Comparison of ENCODE assay signal across 1 cellular context in genomic region chr17:45248132-45248936, GRCh38.
TF ChIP-seq lines count a peak whose summit lies in the region.

No MANE protein-coding gene starts in this region.

TF ChIP-seq in GM12878, 131 proteins besides CTCF, POLR2A, EP300 and RAD21 (continued from another document and continues in another):
- no peak; the same call in 1 of the 2 replicates for TF ChIP-seq ZBTB40 (IDR thresholded peaks at IDR 0.05; ENCODE audit: borderline replicate concordance)
- TF ChIP-seq RBBP5 (conservative IDR thresholded peaks at IDR 0.05), result no peak
- no peak for TF ChIP-seq ZNF24 (IDR thresholded peaks at IDR 0.05)
- 0 out of 2 replicates have a peak, but pooled peaks have one; percentile 68 for TF ChIP-seq CHD1 (IDR thresholded peaks at IDR 0.05; ENCODE audit: low read depth, low read length)
- peak; percentile 8 for TF ChIP-seq SP1 (IDR thresholded peaks at IDR 0.05; ENCODE audit: low read depth, low read length)
- no peak for TF ChIP-seq KAT2A (conservative IDR thresholded peaks at IDR 0.05; ENCODE audit: control insufficient read depth, low read depth, low read length)
- no peak for TF ChIP-seq FOXK2 (IDR thresholded peaks at IDR 0.05)
- TF ChIP-seq NR2F1 (conservative IDR thresholded peaks at IDR 0.05), result 0 out of 2 replicates have a peak, but pooled peaks have one; percentile 10
- TF ChIP-seq BRCA1 (IDR thresholded peaks at IDR 0.05; ENCODE audit: low read depth, low read length), result no peak
- TF ChIP-seq SMC3 (IDR thresholded peaks at IDR 0.05; ENCODE audit: borderline replicate concordance, low read length), result peak; percentile 1; the same call in 1 of the 2 replicates
- no peak for TF ChIP-seq SREBF1 (IDR thresholded peaks at IDR 0.05; ENCODE audit: low read length)
- no peak for TF ChIP-seq IRF5 (IDR thresholded peaks at IDR 0.05; ENCODE audit: borderline replicate concordance)
- TF ChIP-seq NFIC (IDR thresholded peaks at IDR 0.05; ENCODE audit: low read depth, low read length), result no peak
- TF ChIP-seq TCF12 (IDR thresholded peaks at IDR 0.05; ENCODE audit: low read depth, low read length), result no peak
- no peak for TF ChIP-seq KLF5 (IDR thresholded peaks at IDR 0.05; ENCODE audit: partially characterized antibody)
- no peak for TF ChIP-seq CHD4 (IDR thresholded peaks at IDR 0.05)
- no peak for TF ChIP-seq MEF2A (IDR thresholded peaks at IDR 0.05; ENCODE audit: insufficient read depth, low read depth, low read length)
- peak; percentile 58; the same call in 1 of the 2 replicates for TF ChIP-seq CBFB (IDR thresholded peaks at IDR 0.05; ENCODE audit: low read depth)
- no peak for TF ChIP-seq BMI1 (IDR thresholded peaks at IDR 0.05; ENCODE audit: borderline replicate concordance)
- TF ChIP-seq ATF3 (IDR thresholded peaks at IDR 0.05; ENCODE audit: borderline replicate concordance, extremely low read depth, low read depth, low read length), result no peak
- no peak for TF ChIP-seq MEF2B (IDR thresholded peaks at IDR 0.05; ENCODE audit: partially characterized antibody, poor library complexity, severe bottlenecking)
- TF ChIP-seq CBX3 (IDR thresholded peaks at IDR 0.05; ENCODE audit: borderline replicate concordance, low read depth), result no peak
- no peak for TF ChIP-seq IRF4 (IDR thresholded peaks at IDR 0.05; ENCODE audit: low read depth, low read length)
- 0 out of 2 replicates have a peak, but pooled peaks have one; percentile 29 for TF ChIP-seq GABPA (IDR thresholded peaks at IDR 0.05; ENCODE audit: low read depth)
- 0 out of 2 replicates have a peak, but pooled peaks have one; percentile 31 for TF ChIP-seq ZNF687 (IDR thresholded peaks at IDR 0.05)
- no peak for TF ChIP-seq YY1 (IDR thresholded peaks at IDR 0.05; ENCODE audit: low read depth, low read length)
- no peak for TF ChIP-seq CBX5 (IDR thresholded peaks at IDR 0.05; ENCODE audit: low read depth)
- no peak for TF ChIP-seq JUND (IDR thresholded peaks at IDR 0.05; ENCODE audit: low read depth, low read length)
- TF ChIP-seq HDGF (IDR thresholded peaks at IDR 0.05), result no peak
- no peak for TF ChIP-seq BACH1 (IDR thresholded peaks at IDR 0.05; ENCODE audit: borderline replicate concordance)
- TF ChIP-seq ZSCAN29 (IDR thresholded peaks at IDR 0.05), result no peak
- TF ChIP-seq WRNIP1 (IDR thresholded peaks at IDR 0.05; ENCODE audit: borderline replicate concordance, low read depth, low read length), result no peak
- TF ChIP-seq NBN (IDR thresholded peaks at IDR 0.05), result no peak
- no peak for TF ChIP-seq ETV6 (conservative IDR thresholded peaks at IDR 0.05 in 1 of 2, IDR thresholded peaks at IDR 0.05 in 1 of 2; ENCODE audit: borderline replicate concordance in 1 of 2, low read depth in 1 of 2)
- peak; percentile 43 for TF ChIP-seq MAX (IDR thresholded peaks at IDR 0.05; ENCODE audit: low read depth, low read length)
- peak; percentile 63; the same call in 1 of the 2 replicates for TF ChIP-seq IKZF1 (conservative IDR thresholded peaks at IDR 0.05)
- TF ChIP-seq SREBF2 (IDR thresholded peaks at IDR 0.05; ENCODE audit: low read length), result no peak
- TF ChIP-seq SPI1 (IDR thresholded peaks at IDR 0.05; ENCODE audit: borderline replicate concordance, insufficient read depth, low read depth, low read length), result no peak
- no peak for TF ChIP-seq SKIL (IDR thresholded peaks at IDR 0.05; ENCODE audit: low read depth, poor library complexity, severe bottlenecking)
- peak; percentile 57; the same call in 1 of the 2 replicates for TF ChIP-seq SMARCA5 (IDR thresholded peaks at IDR 0.05)
- TF ChIP-seq TCF7 (IDR thresholded peaks at IDR 0.05; ENCODE audit: borderline replicate concordance), result no peak
- TF ChIP-seq RFX5 (IDR thresholded peaks at IDR 0.05; ENCODE audit: low read depth, low read length), result no peak
- no peak for TF ChIP-seq CREM (IDR thresholded peaks at IDR 0.05; ENCODE audit: low read depth)
- TF ChIP-seq SRF (IDR thresholded peaks at IDR 0.05; ENCODE audit: low read depth in 2 of 2, low read length in 2 of 2), result no peak
- TF ChIP-seq DPF2 (IDR thresholded peaks at IDR 0.05), result peak; percentile 41; the same call in 1 of the 2 replicates
- 0 out of 2 replicates have a peak, but pooled peaks have one; percentile 37 for TF ChIP-seq SMAD5 (IDR thresholded peaks at IDR 0.05; ENCODE audit: low read depth)
- no peak for TF ChIP-seq BCL3 (IDR thresholded peaks at IDR 0.05; ENCODE audit: borderline replicate concordance, insufficient read depth, low read depth, low read length, poor library complexity, severe bottlenecking)
- no peak for TF ChIP-seq ASH2L (IDR thresholded peaks at IDR 0.05; ENCODE audit: borderline replicate concordance, low read depth)
- TF ChIP-seq ZBED1 (IDR thresholded peaks at IDR 0.05; ENCODE audit: borderline replicate concordance), result no peak; the same call in 1 of the 2 replicates
- TF ChIP-seq NFXL1 (IDR thresholded peaks at IDR 0.05; ENCODE audit: borderline replicate concordance), result no peak
- no peak for TF ChIP-seq ESRRA (IDR thresholded peaks at IDR 0.05; ENCODE audit: low read length)
- TF ChIP-seq ELK1 (IDR thresholded peaks at IDR 0.05; ENCODE audit: low read depth, low read length), result no peak
- TF ChIP-seq POLR2AphosphoS2 (IDR thresholded peaks at IDR 0.05; ENCODE audit: low read depth, low read length), result no peak; the same call in 1 of the 2 replicates
- TF ChIP-seq TARDBP (IDR thresholded peaks at IDR 0.05; ENCODE audit: borderline replicate concordance), result 0 out of 2 replicates have a peak, but pooled peaks have one; percentile 56
- no peak for TF ChIP-seq HCFC1 (IDR thresholded peaks at IDR 0.05; ENCODE audit: low read length)
- no peak for TF ChIP-seq RUNX3 (IDR thresholded peaks at IDR 0.05; ENCODE audit: low read length)
- TF ChIP-seq CHD2 (IDR thresholded peaks at IDR 0.05; ENCODE audit: borderline replicate concordance, low read depth, low read length), result no peak
- TF ChIP-seq SUZ12 (IDR thresholded peaks at IDR 0.05; ENCODE audit: unreplicated experiment), result no peak
- TF ChIP-seq SUPT20H (IDR thresholded peaks at IDR 0.05; ENCODE audit: borderline replicate concordance, control insufficient read depth, low read depth, low read length), result no peak
- TF ChIP-seq EGR1 (IDR thresholded peaks at IDR 0.05; ENCODE audit: borderline replicate concordance in 1 of 2, low read depth in 2 of 2, low read length in 2 of 2), result peak in 1 of 2 experiments; percentile 59; a peak in 1 of 3 replicates
- TF ChIP-seq NFYA (IDR thresholded peaks at IDR 0.05; ENCODE audit: borderline replicate concordance, low read depth, low read length), result no peak
- TF ChIP-seq PAX5 (IDR thresholded peaks at IDR 0.05; ENCODE audit: borderline replicate concordance, low read depth, low read length), result no peak
- peak; percentile 33; the same call in 1 of the 2 replicates for TF ChIP-seq PML (IDR thresholded peaks at IDR 0.05; ENCODE audit: low read length)
